In the genomic region with DNA sequence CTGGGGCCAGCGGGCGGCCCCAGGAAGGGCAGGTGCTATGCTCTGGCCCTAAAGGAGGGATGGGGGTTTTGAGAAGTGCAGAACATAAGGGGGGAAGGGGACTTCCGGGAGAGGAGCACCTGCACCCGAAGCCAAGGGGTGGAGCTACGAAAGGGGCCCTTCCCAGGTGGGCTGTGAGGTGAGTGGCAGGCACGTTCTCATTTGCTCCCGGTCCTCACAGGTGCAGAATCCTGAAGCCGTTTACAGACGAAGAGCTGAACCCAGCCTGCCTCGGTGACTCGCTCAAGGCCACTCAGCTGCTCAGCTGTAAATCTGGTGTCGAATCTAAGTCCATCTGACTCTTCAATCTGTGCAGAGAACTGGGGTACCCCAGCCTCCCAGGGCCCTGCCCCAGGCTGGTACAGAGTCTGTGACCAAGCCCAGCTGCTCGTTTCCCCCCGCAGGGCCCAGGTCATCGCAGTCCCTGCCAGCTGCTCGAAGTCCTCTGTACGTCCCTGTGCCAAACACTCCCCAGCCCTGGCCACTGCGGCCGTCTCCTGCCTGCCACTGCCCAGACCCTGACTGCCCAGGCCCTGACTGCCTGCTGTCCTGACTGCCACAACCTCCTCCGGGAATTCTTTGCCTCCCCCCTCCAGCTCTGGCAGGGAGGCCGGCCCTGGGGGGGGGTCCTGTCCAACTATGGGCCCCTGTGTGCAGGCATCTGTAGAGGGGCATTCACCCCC, we compare ENCODE assay signal across 15 cellular contexts. TPM values are rescaled to one million over a fixed set of nuclear protein-coding genes. Genes with fewer than 3 reads are reported as not detected.
DNase-seq lines count a peak whose midpoint lies in the region; TF ChIP-seq lines count a peak whose summit lies in the region.
"Had no signal": no experiment of that assay in that cellular context is flagged by ENCODE, and none has a peak within 500 bp of the region (broad histone marks: within the 10 kb centered on the region; RNA-seq: fewer than 3 reads in every experiment).

No MANE protein-coding gene starts in this region.

- H4K20me1 ChIP-seq in OCI-LY3 (ENCODE audit: insufficient read depth, low read length) (no peaks in the 10 kb centered on the region), neural progenitor cell (ENCODE audit: low read depth) (no peaks in the 10 kb centered on the region)

- TF ChIP-seq CTCF in OCI-LY3 (IDR thresholded peaks at IDR 0.05; ENCODE audit: low read depth, low read length) (no peak), neural progenitor cell (IDR thresholded peaks at IDR 0.05) (no peak), vagina (IDR thresholded peaks at IDR 0.05) (no peak)

- H3K9me3 ChIP-seq in OCI-LY3 (ENCODE audit: insufficient read depth, low read length): peaks cover 9% of the 10 kb centered on the region; the same call in 1 of the 2 replicates
- no peaks in the 10 kb centered on the region for H3K9me3 ChIP-seq in neural progenitor cell (ENCODE audit: low read depth)
- no peaks in the 10 kb centered on the region for H3K9me3 ChIP-seq in vagina
- H3K9me3 ChIP-seq: BE2C, HAP-1, SJCRH30 had no signal

- intact Hi-C loops in vagina (cut with DNase I): no loop called here

- no peaks in the 10 kb centered on the region for H3F3A ChIP-seq in neural progenitor cell (ENCODE audit: low read depth)

- TF ChIP-seq POLR2A in vagina (IDR thresholded peaks at IDR 0.05): no peak

- H3K36me3 ChIP-seq in OCI-LY3 (replicated peaks; ENCODE audit: low read depth, low read length) (peaks cover 6% of the 10 kb centered on the region), neural progenitor cell (no peaks in the 10 kb centered on the region), vagina (no peaks in the 10 kb centered on the region)
- H3K36me3 ChIP-seq: BE2C, HAP-1, SJCRH30 had no signal

- H3K36me3 Mint-ChIP-seq in neural progenitor cell: no peaks in the 10 kb centered on the region
- H3K36me3 Mint-ChIP-seq: CD8-positive, alpha-beta memory T cell; IgD-negative memory B cell had no signal

- H3K79me2 ChIP-seq in OCI-LY3 (ENCODE audit: low read length): no peaks in the 10 kb centered on the region
- H3K79me2 ChIP-seq in neural progenitor cell (ENCODE audit: low read depth): no peaks in the 10 kb centered on the region

- H2AFZ ChIP-seq in OCI-LY3 (ENCODE audit: low read depth, low read length) (no peak overlapping the region), neural progenitor cell (replicated peaks) (no peak overlapping the region)

- no peaks in the 10 kb centered on the region for H3K9me3 Mint-ChIP-seq in neural progenitor cell
- H3K9me3 Mint-ChIP-seq: CD8-positive, alpha-beta memory T cell; IgD-negative memory B cell had no signal

- H3K27ac ChIP-seq in OCI-LY3 (ENCODE audit: low read length) (no peak overlapping the region), neural progenitor cell (no peak overlapping the region), vagina (no peak overlapping the region)
- H3K27ac ChIP-seq: SJCRH30 had no signal

- H3K27me3 ChIP-seq in OCI-LY3 (ENCODE audit: low read depth, low read length) (peaks cover 13% of the 10 kb centered on the region), neural progenitor cell (no peaks in the 10 kb centered on the region), vagina (no peaks in the 10 kb centered on the region)
- H3K27me3 ChIP-seq: BE2C had no signal

- peaks cover 27% of the 10 kb centered on the region for H3K4me1 Mint-ChIP-seq in neural progenitor cell

- DNase-seq in DMS79 (lab: John Stamatoyannopoulos, UW) (peak; percentile 79), NCI-H1105 treated with DMSO at 0.1 percent for 48 hours (lab: John Stamatoyannopoulos, UW) (peak; percentile 72), neural progenitor cell (ENCODE audit: low spot score) (no peak), GM03348 (ENCODE audit: low spot score) (no peak), GOT3 (lab: John Stamatoyannopoulos, UW) (no peak), vagina (ENCODE audit: extremely low spot score in 2 of 2) (no peak)
- DNase-seq: BE2C; CD8-positive, alpha-beta memory T cell; DMS 273 treated with DMSO at 0.1 percent for 48 hours; NCI-H1694; NCI-H526 treated with DMSO at 0.1 percent for 48 hours had no signal

- H3K4me3 Mint-ChIP-seq in neural progenitor cell: no peak overlapping the region
- H3K4me3 Mint-ChIP-seq: CD8-positive, alpha-beta memory T cell had no signal

- H3K27me3 Mint-ChIP-seq in neural progenitor cell (ENCODE audit: insufficient read depth, low read depth): peaks cover 4% of the 10 kb centered on the region

- H3K4me1 ChIP-seq in OCI-LY3 (ENCODE audit: low read length): peaks cover 57% of the 10 kb centered on the region
- peaks cover 12% of the 10 kb centered on the region for H3K4me1 ChIP-seq in neural progenitor cell
- H3K4me1 ChIP-seq in vagina: no peaks in the 10 kb centered on the region
- H3K4me1 ChIP-seq: HAP-1 had no signal

- H3K4me3 ChIP-seq in OCI-LY3 (ENCODE audit: low read length) (peak overlapping the region; percentile 11; the same call in 1 of the 2 replicates), neural progenitor cell (no peak overlapping the region), vagina (no peak overlapping the region)
- H3K4me3 ChIP-seq: HAP-1, SJCRH30 had no signal

- no peak overlapping the region for H3K9ac ChIP-seq in OCI-LY3 (ENCODE audit: low read length)
- no peak overlapping the region for H3K9ac ChIP-seq in neural progenitor cell

- H3K27ac Mint-ChIP-seq in neural progenitor cell: peak overlapping the region; percentile 11
- H3K27ac Mint-ChIP-seq: CD8-positive, alpha-beta memory T cell had no signal

- H3K4me2 ChIP-seq in OCI-LY3 (ENCODE audit: low read length): peak overlapping the region; percentile 58
- no peak overlapping the region for H3K4me2 ChIP-seq in neural progenitor cell

RNA-seq across cellular contexts. Expression of a gene that starts 53.8 kb away (rescaled TPM):
- total RNA-seq in neural progenitor cell (ENCODE audit: low replicate concordance) (11.6 and 25.5 TPM in 2 replicates), vagina (49.4 TPM)

Comparison
In these comparisons a context has a peak if more than half of its experiments do, and no peak if none do; other contexts are left out.
1. DNase-seq: peak in DMS79 (single experiment) and NCI-H1105 treated with DMSO at 0.1 percent for 48 hours (single experiment); none in neural progenitor cell (single experiment), GM03348 (single experiment), GOT3 (single experiment) and vagina (0 of 2).